ENCODE assay signal across 11 cellular contexts in the genomic region with DNA sequence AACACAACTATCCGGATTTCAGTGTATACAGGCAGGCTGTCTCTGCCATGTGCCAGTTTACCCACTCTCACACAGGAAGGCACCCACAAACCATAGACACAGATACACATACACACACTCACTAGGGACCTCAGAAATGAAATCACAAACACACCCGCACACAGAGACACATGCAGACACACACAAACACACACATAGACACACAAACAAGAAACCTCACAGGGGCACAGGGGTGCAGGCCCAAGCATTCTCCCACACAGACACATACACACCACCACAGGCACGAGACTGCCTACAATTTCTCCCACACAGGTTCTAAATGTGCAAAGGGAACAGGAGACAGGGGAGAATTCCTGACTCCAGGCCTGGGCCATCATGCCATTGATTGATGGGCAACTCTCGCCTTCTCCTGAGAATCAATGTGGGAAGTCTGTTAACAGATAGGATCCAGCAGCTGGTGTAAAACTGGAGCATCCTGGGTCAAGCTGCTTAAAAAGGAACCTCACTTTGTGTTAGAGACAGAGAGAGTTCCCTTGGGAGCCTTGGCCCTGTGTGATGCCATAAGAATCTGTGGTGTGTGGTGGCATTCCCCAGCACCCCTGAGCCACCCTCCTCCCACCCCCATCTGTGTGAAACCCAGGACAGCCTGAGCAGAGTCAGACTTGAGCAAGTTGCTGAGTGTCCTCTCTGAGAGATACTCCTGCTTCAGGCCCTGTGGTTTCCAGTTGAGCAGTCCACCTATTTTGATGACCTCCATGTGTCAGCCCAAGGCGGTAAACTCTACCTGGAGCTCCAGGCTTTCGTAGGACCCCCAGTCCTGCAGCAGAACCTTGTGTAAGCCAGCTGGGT. TPM values are rescaled to one million over a fixed set of nuclear protein-coding genes. Genes with fewer than 3 reads are reported as not detected.
A peak's percentile ranks its signal among the peaks of the same experiment; 100 is the strongest.
DNase-seq lines count a peak whose midpoint lies in the region; ATAC-seq and TF ChIP-seq lines count a peak whose summit lies in the region.
"Had no signal": no experiment of that assay in that cellular context is flagged by ENCODE, and none has a peak within 500 bp of the region (broad histone marks: within the 10 kb centered on the region; RNA-seq: fewer than 3 reads in every experiment).

No MANE protein-coding gene starts in this region.

- TF ChIP-seq CTCF in DND-41 (IDR thresholded peaks at IDR 0.05; ENCODE audit: borderline replicate concordance, extremely low read depth, low read length, poor library complexity, severe bottlenecking): no peak
- TF ChIP-seq CTCF in nephron progenitor cell (IDR thresholded peaks at IDR 0.05): no peak
- no peak for TF ChIP-seq CTCF in lower lobe of right lung (IDR thresholded peaks at IDR 0.05)

- H3K79me2 ChIP-seq in DND-41 (ENCODE audit: insufficient read depth, low read length): peaks cover 43% of the 10 kb centered on the region

- peak overlapping the region; percentile 93 to 97 for H3K27ac Mint-ChIP-seq in activated naive CD4-positive, alpha-beta T cell treated with anti-CD3 and anti-CD28 coated beads, Interleukin-2, amount 50 U/mL, for 72 hours
- H3K27ac Mint-ChIP-seq in nephron progenitor cell: peak overlapping the region; percentile 80

- no peaks in the 10 kb centered on the region for H3K9me3 Mint-ChIP-seq in activated naive CD4-positive, alpha-beta T cell treated with anti-CD3 and anti-CD28 coated beads, Interleukin-2, amount 50 U/mL, for 72 hours
- peaks cover 25% of the 10 kb centered on the region for H3K9me3 Mint-ChIP-seq in nephron progenitor cell

- H3K9me3 ChIP-seq in DND-41 (ENCODE audit: insufficient read depth, low read length, severe bottlenecking): no peaks in the 10 kb centered on the region
- no peaks in the 10 kb centered on the region for H3K9me3 ChIP-seq in lower lobe of right lung
- H3K9me3 ChIP-seq: ascending aorta had no signal

- H3K27me3 ChIP-seq in DND-41 (ENCODE audit: insufficient read depth, low read length, poor library complexity) (no peaks in the 10 kb centered on the region), lower lobe of right lung (ENCODE audit: low read depth) (no peaks in the 10 kb centered on the region)
- H3K27me3 ChIP-seq: ascending aorta had no signal

- H3K4me2 ChIP-seq in DND-41 (ENCODE audit: insufficient read depth, low read length): no peak overlapping the region

- DNase-seq in DND-41 (no peak), nephron progenitor cell (no peak), kidney glomerular epithelial cell (lab: John Stamatoyannopoulos, UW) (no peak), NCI-H524 treated with DMSO at 0.1 percent for 48 hours (lab: John Stamatoyannopoulos, UW) (no peak), lower lobe of right lung (no peak)
- DNase-seq in activated naive CD4-positive, alpha-beta T cell treated with anti-CD3 and anti-CD28 coated beads, Interleukin-2, amount 50 U/mL, for 72 hours (ENCODE audit: low spot score in 2 of 2): no peak
- no peak for DNase-seq in stimulated activated CD4-positive, alpha-beta T cell treated with anti-CD3 and anti-CD28 coated beads, Interleukin-2, amount 100 ng/mL, for 48 hours
- DNase-seq: left ventricle myocardium superior, NCI-H1048 had no signal

- H3K36me3 Mint-ChIP-seq in activated naive CD4-positive, alpha-beta T cell treated with anti-CD3 and anti-CD28 coated beads, Interleukin-2, amount 50 U/mL, for 72 hours: peaks cover 11 to 14% of the 10 kb centered on the region in 2 donors
- H3K36me3 Mint-ChIP-seq in nephron progenitor cell (ENCODE audit: low read depth): peaks cover 6% of the 10 kb centered on the region

- H3K4me1 ChIP-seq in DND-41 (ENCODE audit: insufficient read depth, low read length) (peaks cover 50% of the 10 kb centered on the region), lower lobe of right lung (peaks cover 19% of the 10 kb centered on the region)

- H3K4me3 ChIP-seq in DND-41 (ENCODE audit: low read depth in 1 of 2, low read length in 2 of 2) (no peak overlapping the region), lower lobe of right lung (no peak overlapping the region)

- H3K36me3 ChIP-seq in DND-41 (ENCODE audit: insufficient read depth, low read length) (peaks cover 18% of the 10 kb centered on the region), lower lobe of right lung (no peaks in the 10 kb centered on the region)
- H3K36me3 ChIP-seq: ascending aorta had no signal

- ATAC-seq in DND-41 (ENCODE audit: insufficient read depth, low read depth): no peak
- ATAC-seq in HG02642 (IDR thresholded peaks at IDR 0.05; ENCODE audit: poor library complexity, unreplicated experiment): peak; percentile 3
- peak; percentile 22 to 28 for ATAC-seq in activated naive CD4-positive, alpha-beta T cell treated with anti-CD3 and anti-CD28 coated beads, Interleukin-2, amount 50 U/mL, for 72 hours
- ATAC-seq in lower lobe of right lung: no peak
- ATAC-seq: left ventricle myocardium superior had no signal

- intact Hi-C loops in lower lobe of right lung (cut with DNase I): no loop called here

- H3K27ac ChIP-seq in DND-41 (ENCODE audit: low read length): peak overlapping the region; percentile 47; the same call in 1 of the 2 replicates
- no peak overlapping the region for H3K27ac ChIP-seq in lower lobe of right lung

- H3K9ac ChIP-seq in DND-41 (ENCODE audit: low read depth, low read length): no peak overlapping the region

- no peak overlapping the region for H2AFZ ChIP-seq in DND-41 (ENCODE audit: low read depth, low read length)

- H4K20me1 ChIP-seq in DND-41 (ENCODE audit: insufficient read depth, low read length): peaks cover 24% of the 10 kb centered on the region

- no peak overlapping the region for H3K4me3 Mint-ChIP-seq in nephron progenitor cell

- H3K4me1 Mint-ChIP-seq in nephron progenitor cell: peaks cover 42% of the 10 kb centered on the region

- H3K27me3 Mint-ChIP-seq in nephron progenitor cell (ENCODE audit: low read depth, poor library complexity): peaks cover 3% of the 10 kb centered on the region

RNA-seq across cellular contexts. Expression of gene NBDY, which starts 33.9 kb away (rescaled TPM):
- total RNA-seq in activated naive CD4-positive, alpha-beta T cell treated with anti-CD3 and anti-CD28 coated beads, Interleukin-2, amount 50 U/mL, for 72 hours: 10 to 100 TPM; 52.3 to 63.6 TPM
- total RNA-seq in lower lobe of right lung: 37.5 TPM

Comparison
In these comparisons a context has a peak if more than half of its experiments do, and no peak if none do; other contexts are left out.
1. ATAC-seq: peak in HG02642 (single experiment) and activated naive CD4-positive, alpha-beta T cell treated with anti-CD3 and anti-CD28 coated beads, Interleukin-2, amount 50 U/mL, for 72 hours (2 of 2); none in DND-41 (single experiment) and lower lobe of right lung (0 of 2).